Comparison of ENCODE assay signal across 24 cellular contexts in the genomic region with DNA sequence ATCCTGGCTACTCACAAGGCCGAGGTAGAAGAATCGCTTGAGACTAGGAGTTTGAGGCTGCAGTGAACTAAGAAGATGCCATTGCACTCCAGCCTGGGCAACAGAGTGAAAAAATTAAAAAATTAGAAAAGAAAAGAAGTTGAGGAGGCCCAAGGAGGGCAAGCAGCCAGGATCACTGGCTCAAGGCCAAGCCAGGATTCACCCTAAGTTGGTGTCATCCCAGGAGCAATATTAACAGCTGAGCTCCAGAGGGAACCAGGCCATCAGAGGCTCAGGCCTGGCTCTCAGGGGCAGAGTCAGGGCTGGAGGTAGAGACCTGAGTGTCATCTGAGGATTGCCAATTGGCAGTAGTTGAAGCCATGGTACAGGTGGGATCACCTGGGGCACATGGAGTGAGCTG.
"Had no signal": no experiment of that assay in that cellular context is flagged by ENCODE, and none has a peak within 500 bp of the region (broad histone marks: within the 10 kb centered on the region; RNA-seq: fewer than 3 reads in every experiment).

No MANE protein-coding gene starts in this region.

- H3K27ac Mint-ChIP-seq: activated CD8-positive, alpha-beta T cell treated with anti-CD3 and anti-CD28 coated beads for 36 hours; activated naive CD4-positive, alpha-beta T cell treated with anti-CD3 and anti-CD28 coated beads, Interleukin-2, amount 10 ng/mL, durations not matched to agents 7 days and 5 days; nephron progenitor cell; T-helper 2 cell treated with Interferon-gamma antibody and Interleukin-4, amounts not matched to agents 5 μg/mL and 100 μg/mL, for 36 hours; WTC11 had no signal

- FAIRE-seq: bronchial epithelial cell, endometrium, kidney had no signal

- DNase-seq: activated CD4-positive, alpha-beta T cell treated with anti-CD3 and anti-CD28 coated beads for 4 hours; activated CD8-positive, alpha-beta T cell treated with anti-CD3 and anti-CD28 coated beads for 36 hours; activated naive CD4-positive, alpha-beta T cell treated with anti-CD3 and anti-CD28 coated beads, Interleukin-2, amount 10 ng/mL, durations not matched to agents 7 days and 5 days; activated T-cell treated with anti-CD3 and anti-CD28 coated beads, Interleukin-2, amount 50 U/mL, for 1 hour; cerebellar nuclear complex; cortex of kidney; erythroblast; gastrocnemius medialis; head of caudate nucleus; midbrain; nephron progenitor cell; right lobe of liver; stimulated activated CD4-positive, alpha-beta T cell treated with anti-CD3 and anti-CD28 coated beads, Interleukin-4, amount 100 ng/mL, for 4 hours; stimulated activated naive CD4-positive, alpha-beta T cell treated with Interleukin-2 at 50 U/mL for 16 hours; tibial artery; uterus had no signal

- H3K36me3 ChIP-seq: gastrocnemius medialis, ovary, right lobe of liver, uterus had no signal

- H3K27me3 ChIP-seq: ascending aorta, gastrocnemius medialis, ovary, right lobe of liver, tibial artery, uterus had no signal

- H3K9me3 Mint-ChIP-seq: activated CD8-positive, alpha-beta T cell treated with anti-CD3 and anti-CD28 coated beads for 36 hours; activated naive CD4-positive, alpha-beta T cell treated with anti-CD3 and anti-CD28 coated beads, Interleukin-2, amount 10 ng/mL, durations not matched to agents 7 days and 5 days; nephron progenitor cell; T-helper 2 cell treated with Interferon-gamma antibody and Interleukin-4, amounts not matched to agents 5 μg/mL and 100 μg/mL, for 36 hours; WTC11 had no signal

- H3K4me1 ChIP-seq: ascending aorta, gastrocnemius medialis, right lobe of liver, tibial artery, uterus had no signal

- H3K9me3 ChIP-seq: ascending aorta, gastrocnemius medialis, ovary, right lobe of liver, tibial artery, uterus had no signal

- H3K27me3 Mint-ChIP-seq: activated CD8-positive, alpha-beta T cell treated with anti-CD3 and anti-CD28 coated beads for 36 hours had no signal

- ATAC-seq: activated CD8-positive, alpha-beta T cell treated with anti-CD3 and anti-CD28 coated beads for 36 hours; gastrocnemius medialis had no signal

- H3K4me3 Mint-ChIP-seq: activated CD8-positive, alpha-beta T cell treated with anti-CD3 and anti-CD28 coated beads for 36 hours; activated naive CD4-positive, alpha-beta T cell treated with anti-CD3 and anti-CD28 coated beads, Interleukin-2, amount 10 ng/mL, durations not matched to agents 7 days and 5 days; nephron progenitor cell; T-helper 2 cell treated with Interferon-gamma antibody and Interleukin-4, amounts not matched to agents 5 μg/mL and 100 μg/mL, for 36 hours; WTC11 had no signal

- H3K4me3 ChIP-seq: ascending aorta, gastrocnemius medialis, lung, ovary, right lobe of liver, tibial artery, uterus had no signal

- H3K4me1 Mint-ChIP-seq: activated naive CD4-positive, alpha-beta T cell treated with anti-CD3 and anti-CD28 coated beads, Interleukin-2, amount 10 ng/mL, durations not matched to agents 7 days and 5 days; WTC11 had no signal

- H3K36me3 Mint-ChIP-seq: activated naive CD4-positive, alpha-beta T cell treated with anti-CD3 and anti-CD28 coated beads, Interleukin-2, amount 10 ng/mL, durations not matched to agents 7 days and 5 days; WTC11 had no signal

- H3K27ac ChIP-seq: ascending aorta, gastrocnemius medialis, right lobe of liver, tibial artery, uterus had no signal
